ENCODE assay signal across 8 cellular contexts in the genomic region with DNA sequence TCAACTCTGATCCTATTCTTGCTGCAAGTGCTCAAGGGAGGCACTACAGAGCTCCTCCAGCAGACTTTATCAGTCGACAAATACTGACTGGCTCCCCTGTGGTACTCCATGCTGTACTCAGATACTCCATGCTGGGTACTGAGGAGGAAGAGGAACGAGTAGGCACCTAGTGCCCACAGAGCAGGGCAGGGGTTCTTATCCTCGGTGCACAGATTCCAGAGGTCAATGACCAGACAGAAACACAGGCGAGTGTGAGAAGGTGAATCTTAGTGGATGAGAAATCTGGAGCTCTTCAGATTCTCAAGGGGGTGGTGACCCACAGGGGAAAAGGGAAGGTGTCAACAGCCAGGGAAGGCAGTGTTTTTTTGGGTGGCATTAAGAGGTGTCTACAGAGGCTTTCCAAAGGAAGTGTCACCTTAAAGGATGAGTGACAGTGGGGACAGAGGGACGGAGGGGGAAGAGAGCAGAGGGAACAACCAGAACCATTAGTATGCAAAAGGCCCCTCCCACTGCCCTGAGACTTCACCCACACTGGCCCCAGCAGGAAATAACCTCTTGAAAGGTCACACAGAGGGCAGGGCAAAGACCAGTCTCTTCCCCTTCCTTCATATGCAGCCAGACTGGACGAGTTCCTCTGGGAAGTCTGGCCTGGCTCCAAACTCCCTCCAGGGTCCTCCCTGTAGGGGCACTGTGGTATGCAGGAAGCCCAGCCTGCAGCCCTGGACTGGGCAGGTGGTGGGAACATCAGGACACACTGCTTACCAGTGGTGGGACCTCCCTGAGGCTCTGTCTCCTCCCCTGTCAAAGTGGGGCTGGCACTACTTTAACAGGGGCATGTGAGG. TPM values are rescaled to one million over a fixed set of nuclear protein-coding genes. Genes with fewer than 3 reads are reported as not detected.
DNase-seq lines count a peak whose midpoint lies in the region; ATAC-seq, FAIRE-seq and TF ChIP-seq lines count a peak whose summit lies in the region.

No MANE protein-coding gene starts in this region.

- TF ChIP-seq POLR2A in A549 (IDR thresholded peaks at IDR 0.05; ENCODE audit: low read length): no peak

- TF ChIP-seq CTCF in A549 (IDR thresholded peaks at IDR 0.05): no peak

- TF ChIP-seq EP300 in A549 (IDR thresholded peaks at IDR 0.05): no peak

- in situ Hi-C loops in KBM-7 (cut with MboI; ENCODE audit: low pct_unique_long_range_greater_than_20kb, low sequenced_read_pairs): no loop called here

- H3K9me3 ChIP-seq in A549: no peaks in the 10 kb centered on the region

- TF ChIP-seq RAD21 in A549 (conservative IDR thresholded peaks at IDR 0.05 in 1 of 2, IDR thresholded peaks at IDR 0.05 in 1 of 2): no peak

- H3K27ac ChIP-seq in A549: peak overlapping the region; percentile 90 to 97
- H3K27ac ChIP-seq in skin epidermis: peak overlapping the region; percentile 19 to 89 (median 80)

- peak overlapping the region; percentile 87 for H3K4me2 ChIP-seq in A549

- ATAC-seq in A549: peak in 1 of 2 experiments; percentile 56; a peak in 3 of 6 replicates
- peak; percentile 40 for ATAC-seq in GM19324 (IDR thresholded peaks at IDR 0.05; ENCODE audit: low FRiP score, unreplicated experiment)
- peak; percentile 30 for ATAC-seq in esophagus mucosa
- ATAC-seq in HG02884 (IDR thresholded peaks at IDR 0.05; ENCODE audit: unreplicated experiment): no peak

- POLR2A ChIA-PET in A549 (lab: Yijun Ruan, JAX): interaction anchor here (0.6 to 1.8 kb wide), 3 partner anchors 13 to 1054 kb away, joined by 4 to 8 read pairs (median 4); partner anchors contain the start of gene NBEAL2

- CTCF ChIA-PET in A549 (lab: Yijun Ruan, JAX): interaction anchor here (0.7 to 3.9 kb wide), 4 partner anchors 14 to 335 kb away, joined by 3 to 27 read pairs (median 4); no protein-coding TSS in a partner anchor

- H3K4me3 ChIP-seq in A549 (no peak overlapping the region), skin epidermis (no peak overlapping the region)

- 20% methylated on average over 6 of the region's 6 CpGs for WGBS in A549 (ENCODE audit: missing lambda C conversion rate)

- FAIRE-seq in A549 (lab: Jason Lieb, UNC): no peak

- peaks cover 86% of the 10 kb centered on the region for H3K4me1 ChIP-seq in A549

- DNase-seq in A549 (ENCODE audit: low read depth in 1 of 2, low spot score in 1 of 2): peak in 1 of 2 experiments; percentile 65
- DNase-seq in NOMO-1 treated with dmso at 0.1 percent for 144 hours (lab: John Stamatoyannopoulos, UW; ENCODE audit: unreplicated experiment): peak; percentile 18
- DNase-seq in KBM-7: no peak
- DNase-seq in GM03348 (ENCODE audit: low spot score): no peak

TF ChIP-seq in A549, 52 proteins besides CTCF, POLR2A, EP300 and RAD21:
- TF ChIP-seq BCL3 (IDR thresholded peaks at IDR 0.05): no peak
- peak; percentile 18; the same call in 1 of the 2 replicates for TF ChIP-seq GATA3 (IDR thresholded peaks at IDR 0.05; ENCODE audit: borderline replicate concordance)
TF ChIP-seq in A549: peak in this region for 1.

RNA-seq across cellular contexts. Expression of gene CCDC12, which starts 27.5 kb away (rescaled TPM):
- 21.7 and 34.8 TPM in 2 replicates for polyA plus RNA-seq in A549 (2011; rRNA removed)
- 53.8 and 83.7 TPM in 2 replicates for polyA plus RNA-seq in A549 (2012; cell fraction: cytosol; rRNA removed)
- 44.0 and 54.7 TPM in 2 replicates for polyA plus RNA-seq in A549 (2012; cell fraction: nucleus; rRNA removed)
- 74.2 to 81.0 TPM (median 79.2 TPM) in 3 replicates for polyA plus RNA-seq in A549 (2017; fragmentation: RNase III; extraction: RNeasy Plus Mini Kit Qiagen cat#74134 plus additional on column Dnase treatment)
- 30.5 and 33.9 TPM in 2 replicates for polyA minus RNA-seq in A549 (2011; rRNA and poly(A)+ RNA removed)
- total RNA-seq in esophagus mucosa: 50.2 TPM

RNA-seq across cellular contexts. Expression of gene NBEAL2, which starts 30.4 kb away (rescaled TPM):
- polyA plus RNA-seq in A549 (2011; rRNA removed) (9.6 and 13.3 TPM in 2 replicates), A549 (2017; fragmentation: RNase III; extraction: RNeasy Plus Mini Kit Qiagen cat#74134 plus additional on column Dnase treatment) (43.4 to 54.0 TPM (median 47.3 TPM) in 3 replicates)
- polyA plus RNA-seq in A549 (2012; cell fraction: cytosol; rRNA removed): 45.5 and 60.4 TPM in 2 replicates
- 409 and 469 TPM in 2 replicates for polyA plus RNA-seq in A549 (2012; cell fraction: nucleus; rRNA removed)
- polyA minus RNA-seq in A549 (2011; rRNA and poly(A)+ RNA removed): 14.9 and 24.5 TPM in 2 replicates
- 117 TPM for total RNA-seq in esophagus mucosa
